Comparison of ENCODE assay signal across 8 cellular contexts in the genomic region with DNA sequence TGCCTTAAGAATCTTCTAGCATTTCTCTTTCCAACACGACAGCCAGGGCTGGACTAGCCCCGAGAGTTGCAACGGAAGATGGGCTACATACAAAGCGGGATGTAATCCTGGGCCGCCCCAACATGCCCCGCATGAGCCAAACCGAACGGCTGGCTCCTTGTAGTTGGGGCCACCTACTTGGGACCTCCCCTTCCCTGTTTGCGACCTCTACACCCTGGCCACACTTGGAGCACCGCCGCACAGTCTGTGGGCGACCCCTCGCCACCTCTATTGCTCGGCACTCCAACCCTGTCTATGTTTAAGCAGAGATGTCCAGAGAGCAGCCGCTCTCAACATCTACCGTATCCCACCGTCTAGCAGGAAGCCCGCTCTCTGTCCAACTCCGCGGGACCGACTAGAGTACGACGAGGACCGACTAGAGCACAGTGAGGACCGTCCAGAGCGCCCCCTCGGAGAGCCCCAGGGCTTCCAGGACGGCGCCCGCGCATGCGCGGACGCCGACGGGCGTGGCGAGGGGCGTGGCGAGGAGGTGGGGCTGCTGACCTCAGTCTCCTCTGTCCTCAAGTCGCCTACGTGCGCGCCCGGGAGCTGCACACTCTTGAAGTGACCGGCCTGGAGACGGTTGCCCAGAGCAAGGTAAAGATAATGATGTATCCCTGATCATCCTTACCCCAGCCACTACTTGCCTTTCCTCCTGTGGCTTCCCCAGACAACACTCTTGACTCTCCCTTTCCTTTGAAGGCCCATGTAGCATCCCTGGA. TPM values are rescaled to one million over a fixed set of nuclear protein-coding genes. Genes with fewer than 3 reads are reported as not detected.
DNase-seq lines count a peak whose midpoint lies in the region; ATAC-seq lines count a peak whose summit lies in the region.

No MANE protein-coding gene starts in this region.

- ATAC-seq in HG02759 (IDR thresholded peaks at IDR 0.05; ENCODE audit: unreplicated experiment) (peak; percentile 93), left colon (peak; percentile 98)

- intact Hi-C loops in left colon (cut with DNase I, micrococcal nuclease), result no loop called here

- DNase-seq in DMS 273 (lab: John Stamatoyannopoulos, UW; ENCODE audit: unreplicated experiment) (peak; percentile 86), DMS 273 treated with DMSO at 0.1 percent for 48 hours (lab: John Stamatoyannopoulos, UW) (no peak), NCI-H2107 (lab: John Stamatoyannopoulos, UW) (peak; percentile 53), cerebellar nuclear complex (lab: John Stamatoyannopoulos, UW) (peak; percentile 52 to 71), left colon (peak; percentile 92 to 93)
- DNase-seq in activated CD4-positive, CD25-positive, alpha-beta regulatory T cell treated with anti-CD3 and anti-CD28 coated beads, Interleukin-2, amount 50 U/mL, for 72 hours, result peak; percentile 87
- peak; percentile 86 to 90 for DNase-seq in stimulated activated CD4-positive, alpha-beta T cell treated with anti-CD3 and anti-CD28 coated beads, Interleukin-2, amount 100 ng/mL, for 24 hours

RNA-seq across cellular contexts. Expression of a gene that starts 32.3 kb away (rescaled TPM):
- 1,000 to 10,000 TPM in 1 of 2 donors, 100 to 1,000 TPM in 1; 818 to 1,135 TPM for total RNA-seq in left colon

RNA-seq across cellular contexts. Expression of a gene that starts 44.0 kb away (rescaled TPM):
- 1,000 to 10,000 TPM; 7,483 to 9,013 TPM for total RNA-seq in left colon
